ENCODE assay signal across 18 cellular contexts in genomic region chr10:132913559-132914115, GRCh38. TPM values are rescaled to one million over a fixed set of nuclear protein-coding genes. Genes with fewer than 3 reads are reported as not detected.
DNase-seq lines count a peak whose midpoint lies in the region; ATAC-seq and TF ChIP-seq lines count a peak whose summit lies in the region.
"Had no signal": no experiment of that assay in that cellular context is flagged by ENCODE, and none has a peak within 500 bp of the region (broad histone marks: within the 10 kb centered on the region; RNA-seq: fewer than 3 reads in every experiment).

No MANE protein-coding gene starts in this region.

- no peak for TF ChIP-seq POLR2A in gastrocnemius medialis (IDR thresholded peaks at IDR 0.05)

- H3K27ac ChIP-seq in heart right ventricle (no peak overlapping the region), gastrocnemius medialis (no peak overlapping the region)

- peaks cover 17% of the 10 kb centered on the region for H3K27me3 Mint-ChIP-seq in chondrocyte (ENCODE audit: low read depth)

- no peak overlapping the region for H3K4me3 ChIP-seq in heart right ventricle
- H3K4me3 ChIP-seq in gastrocnemius medialis = no peak overlapping the region

- H3K36me3 ChIP-seq in heart right ventricle = no peaks in the 10 kb centered on the region
- H3K36me3 ChIP-seq in gastrocnemius medialis = no peaks in the 10 kb centered on the region
- H3K36me3 ChIP-seq: BE2C had no signal

- H3K9me3 ChIP-seq in heart right ventricle (no peaks in the 10 kb centered on the region), gastrocnemius medialis (no peaks in the 10 kb centered on the region)
- H3K9me3 ChIP-seq: BE2C had no signal

- no peak overlapping the region for H3K27ac Mint-ChIP-seq in chondrocyte (ENCODE audit: unreplicated experiment)

- H3K4me1 Mint-ChIP-seq in chondrocyte (ENCODE audit: low read depth) = no peaks in the 10 kb centered on the region

- 74 to 85% methylated on average over 22 to 26 of the region's 26 CpGs for WGBS in heart right ventricle, 2 donors

- DNase-seq in left ventricle myocardium superior (peak; percentile 12), heart right ventricle (no peak), chondrocyte (ENCODE audit: low spot score) (peak; percentile 69), posterior vena cava (ENCODE audit: low spot score) (peak; percentile 71), NCI-H345 (lab: John Stamatoyannopoulos, UW) (no peak), gastrocnemius medialis (no peak), SHP77 treated with DMSO at 0.1 percent for 48 hours (lab: John Stamatoyannopoulos, UW) (no peak)
- DNase-seq: BE2C, DND-41, HCEC 1CT, MM.1S, NCI-H1092 treated with DMSO at 0.1 percent for 48 hours, NCI-H146, NCI-H2029 treated with DMSO at 0.1 percent for 48 hours, NCI-H2171, NCI-H446 had no signal

- H3K27me3 ChIP-seq in heart right ventricle = peaks cover 0 to 14% (median 0%) of the 10 kb centered on the region in 7 donors
- peaks cover 29 to 42% (median 37%) of the 10 kb centered on the region in 3 donors for H3K27me3 ChIP-seq in gastrocnemius medialis

- no peak overlapping the region for H3K4me3 Mint-ChIP-seq in chondrocyte (ENCODE audit: unreplicated experiment)

- TF ChIP-seq CTCF in heart right ventricle (IDR thresholded peaks at IDR 0.05) (no peak), chondrocyte (IDR thresholded peaks at IDR 0.05) (no peak), gastrocnemius medialis (IDR thresholded peaks at IDR 0.05 in 4 of 5, conservative IDR thresholded peaks at IDR 0.05 in 1 of 5) (no peak)

- intact Hi-C loops in left ventricle myocardium superior (cut with micrococcal nuclease) (no loop called here), heart right ventricle (cut with DNase I) (no loop called here), posterior vena cava (cut with DNase I) (no loop called here), gastrocnemius medialis (cut with DNase I; ENCODE audit: low total_unique reads) (no loop called here)

- no peaks in the 10 kb centered on the region for H3K9me3 Mint-ChIP-seq in chondrocyte (ENCODE audit: low read depth)

- ATAC-seq in left ventricle myocardium superior (no peak), heart right ventricle (no peak), gastrocnemius medialis (no peak), HG03565 (IDR thresholded peaks at IDR 0.05; ENCODE audit: unreplicated experiment) (no peak)

- in situ Hi-C loops in gastrocnemius medialis (cut with MboI; ENCODE audit: low sequenced_read_pairs in 4 of 4) = no loop called here

- H3K36me3 Mint-ChIP-seq in chondrocyte (ENCODE audit: low read depth) = no peaks in the 10 kb centered on the region

- H3K4me1 ChIP-seq in heart right ventricle (no peaks in the 10 kb centered on the region), gastrocnemius medialis (no peaks in the 10 kb centered on the region)
- H3K4me1 ChIP-seq: BE2C had no signal

RNA-seq across cellular contexts. Expression of gene CFAP46, which starts 28.7 kb away (rescaled TPM):
- 1.5 TPM for total RNA-seq in left ventricle myocardium superior
- total RNA-seq in heart right ventricle = 1 to 10 TPM in 7 of 10 donors, under 1 TPM in 3; 0.61 to 1.9 (median 1.2) TPM
- under 1 TPM; 0.36 to 0.88 TPM for polyA plus RNA-seq in heart right ventricle
- 0.49 to 0.92 TPM (median 0.89 TPM) in 3 replicates for total RNA-seq in chondrocyte
- total RNA-seq in posterior vena cava = under 1 TPM; 0.14 to 0.81 TPM
- total RNA-seq in gastrocnemius medialis = 10 to 100 TPM in 3 of 4 donors, 1 to 10 TPM in 1; 4.2 to 27.9 (median 11.9) TPM
- total RNA-seq: LHCN-M2 had no signal

Comparison
In these comparisons a context has a peak if more than half of its experiments do, and no peak if none do; other contexts are left out.
1. DNase-seq: peak in left ventricle myocardium superior (single experiment), chondrocyte (single experiment) and posterior vena cava (single experiment); none in heart right ventricle (0 of 2), NCI-H345 (single experiment), gastrocnemius medialis (0 of 2) and SHP77 treated with DMSO at 0.1 percent for 48 hours (single experiment).